8 cellular contexts compared by ENCODE assay signal in the genomic region with DNA sequence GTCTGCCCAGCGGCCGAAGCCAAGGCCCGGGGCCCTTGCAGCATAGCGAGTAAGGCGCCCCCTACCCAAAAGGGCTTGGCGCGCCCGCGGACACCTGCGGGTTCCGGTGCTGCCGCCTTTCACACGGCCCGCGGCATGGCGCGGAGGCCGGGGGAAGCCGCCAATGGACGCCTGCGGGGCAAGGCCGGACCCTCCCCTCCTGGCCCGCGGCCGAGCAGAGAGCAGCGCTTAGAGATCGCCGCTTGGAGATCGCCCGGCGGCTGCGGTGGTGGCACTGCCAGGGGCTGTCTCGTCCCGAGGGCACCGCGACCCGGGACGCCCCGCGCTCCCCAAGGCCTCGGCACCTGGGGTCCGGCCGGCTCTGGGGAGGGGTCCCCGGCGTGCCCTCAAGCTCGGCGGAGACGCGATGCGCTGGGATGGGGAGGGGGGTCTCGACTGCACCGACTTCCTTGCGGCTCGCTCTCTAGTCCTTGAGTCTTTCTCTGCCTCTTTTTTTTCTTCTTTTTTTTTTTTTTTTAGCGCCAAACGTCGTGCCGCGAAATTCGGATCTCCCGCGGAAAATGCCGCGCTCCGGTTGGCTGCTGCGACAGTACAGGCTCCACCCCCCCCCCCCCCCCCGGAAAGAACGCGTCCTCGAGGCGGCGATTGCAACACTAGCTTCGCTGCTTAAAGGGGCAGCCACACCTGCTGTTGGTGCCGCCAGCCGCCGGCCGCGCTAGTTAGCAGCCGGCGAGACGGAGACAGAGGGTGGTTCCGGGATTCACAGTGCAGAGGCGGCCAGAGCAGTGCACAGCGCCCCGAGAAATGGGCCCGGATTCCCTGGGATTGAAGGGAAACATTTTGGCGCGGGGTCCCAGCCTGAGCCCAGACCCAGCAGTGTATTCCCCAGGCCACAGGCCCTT. TPM values are rescaled to one million over a fixed set of nuclear protein-coding genes. Genes with fewer than 3 reads are reported as not detected.
DNase-seq lines count a peak whose midpoint lies in the region; ATAC-seq and TF ChIP-seq lines count a peak whose summit lies in the region.

A gene with protein sequence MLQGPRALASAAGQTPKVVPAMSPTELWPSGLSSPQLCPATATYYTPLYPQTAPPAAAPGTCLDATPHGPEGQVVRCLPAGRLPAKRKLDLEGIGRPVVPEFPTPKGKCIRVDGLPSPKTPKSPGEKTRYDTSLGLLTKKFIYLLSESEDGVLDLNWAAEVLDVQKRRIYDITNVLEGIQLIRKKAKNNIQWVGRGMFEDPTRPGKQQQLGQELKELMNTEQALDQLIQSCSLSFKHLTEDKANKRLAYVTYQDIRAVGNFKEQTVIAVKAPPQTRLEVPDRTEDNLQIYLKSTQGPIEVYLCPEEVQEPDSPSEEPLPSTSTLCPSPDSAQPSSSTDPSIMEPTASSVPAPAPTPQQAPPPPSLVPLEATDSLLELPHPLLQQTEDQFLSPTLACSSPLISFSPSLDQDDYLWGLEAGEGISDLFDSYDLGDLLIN (minus strand): TSS at position 484 of the 902 bp plus-strand sequence. CDS start 440 bp downstream, at position 44.

- no peaks in the 10 kb centered on the region for H3K9me3 ChIP-seq in SK-N-MC (ENCODE audit: low read depth, low read length)
- no peaks in the 10 kb centered on the region for H3K9me3 ChIP-seq in thymus (ENCODE audit: control insufficient read depth)

- WGBS in thymus: under 1% methylated on average over 88 of the region's 88 CpGs

- H3K4me1 Mint-ChIP-seq in activated naive CD4-positive, alpha-beta T cell treated with anti-CD3 and anti-CD28 coated beads, Interleukin-2, amount 10 ng/mL, durations not matched to agents 7 days and 5 days: peaks cover 76% of the 10 kb centered on the region
- peaks cover 38% of the 10 kb centered on the region for H3K4me1 Mint-ChIP-seq in osteocyte (ENCODE audit: unreplicated experiment)

- H3K4me3 Mint-ChIP-seq in activated naive CD4-positive, alpha-beta T cell treated with anti-CD3 and anti-CD28 coated beads, Interleukin-2, amount 10 ng/mL, durations not matched to agents 7 days and 5 days: peak within 1 kb of the TSS; percentile 95
- H3K4me3 Mint-ChIP-seq in osteocyte (ENCODE audit: unreplicated experiment): peak within 1 kb of the TSS; percentile 90

- CTCF ChIA-PET in activated naive CD4-positive, alpha-beta T cell treated with anti-CD3 and anti-CD28 coated beads, Interleukin-2, amount 10 ng/mL, durations not matched to agents 7 days and 5 days (lab: Charles Lee): interaction anchor here (0.9 to 10.9 kb wide), 9 partner anchors 9 to 106 kb away, joined by 3 to 137 read pairs (median 4); no protein-coding TSS in a partner anchor

- DNase-seq in D341Med (ENCODE audit: low spot score) (peak; percentile 94), NAMALWA (ENCODE audit: low spot score) (peak; percentile 91), SK-N-MC (ENCODE audit: low read depth, low spot score) (no peak), glomerular visceral epithelial cell (ENCODE audit: extremely low spot score) (peak; percentile 88), osteocyte (ENCODE audit: extremely low spot score, unreplicated experiment) (peak; percentile 89)
- DNase-seq in activated naive CD4-positive, alpha-beta T cell treated with anti-CD3 and anti-CD28 coated beads, Interleukin-2, amount 10 ng/mL, durations not matched to agents 7 days and 5 days: peak; percentile 89

- no peaks in the 10 kb centered on the region for H3K9me3 Mint-ChIP-seq in activated naive CD4-positive, alpha-beta T cell treated with anti-CD3 and anti-CD28 coated beads, Interleukin-2, amount 10 ng/mL, durations not matched to agents 7 days and 5 days
- no peaks in the 10 kb centered on the region for H3K9me3 Mint-ChIP-seq in osteocyte (ENCODE audit: unreplicated experiment)

- peak within 1 kb of the TSS; percentile 96 for H3K9ac ChIP-seq in SK-N-MC (ENCODE audit: insufficient read length)

- peak within 1 kb of the TSS; percentile 96 for H3K27ac Mint-ChIP-seq in activated naive CD4-positive, alpha-beta T cell treated with anti-CD3 and anti-CD28 coated beads, Interleukin-2, amount 10 ng/mL, durations not matched to agents 7 days and 5 days
- no peak within 1 kb of the TSS for H3K27ac Mint-ChIP-seq in osteocyte (ENCODE audit: unreplicated experiment)

- H3K27me3 Mint-ChIP-seq in activated naive CD4-positive, alpha-beta T cell treated with anti-CD3 and anti-CD28 coated beads, Interleukin-2, amount 10 ng/mL, durations not matched to agents 7 days and 5 days: no peaks in the 10 kb centered on the region
- no peaks in the 10 kb centered on the region for H3K27me3 Mint-ChIP-seq in osteocyte (ENCODE audit: unreplicated experiment)

- H3K4me1 ChIP-seq in thymus (ENCODE audit: control insufficient read depth, insufficient read depth, low read length): peaks cover 47% of the 10 kb centered on the region

- no peaks in the 10 kb centered on the region for H3K27me3 ChIP-seq in thymus (ENCODE audit: control insufficient read depth, insufficient read depth)

- H3K27ac ChIP-seq in SK-N-MC (peak within 1 kb of the TSS; percentile 90), thymus (ENCODE audit: low read depth) (peak within 1 kb of the TSS; percentile 38)

- no peaks in the 10 kb centered on the region for H3K36me3 ChIP-seq in SK-N-MC (ENCODE audit: insufficient read depth, low read length)
- H3K36me3 ChIP-seq in thymus (ENCODE audit: control insufficient read depth, insufficient read depth): no peaks in the 10 kb centered on the region

- H3K4me3 ChIP-seq in SK-N-MC (peak within 1 kb of the TSS; percentile 93), thymus (ENCODE audit: low read length) (peak within 1 kb of the TSS; percentile 76)

- ATAC-seq in GM21528 (IDR thresholded peaks at IDR 0.05; ENCODE audit: low FRiP score, unreplicated experiment): peak; percentile 36

- no peak for TF ChIP-seq CTCF in osteocyte (IDR thresholded peaks at IDR 0.05)

- peaks cover 33% of the 10 kb centered on the region for H3K36me3 Mint-ChIP-seq in activated naive CD4-positive, alpha-beta T cell treated with anti-CD3 and anti-CD28 coated beads, Interleukin-2, amount 10 ng/mL, durations not matched to agents 7 days and 5 days
- H3K36me3 Mint-ChIP-seq in osteocyte (ENCODE audit: unreplicated experiment): no peaks in the 10 kb centered on the region

RNA-seq across cellular contexts. Expression of the gene that starts here (rescaled TPM):
- 1.3 TPM in 2 replicates for total RNA-seq in osteocyte
- polyA plus RNA-seq in thymus: 2.0 TPM
